ENCODE assay signal across 9 cellular contexts in the genomic region with DNA sequence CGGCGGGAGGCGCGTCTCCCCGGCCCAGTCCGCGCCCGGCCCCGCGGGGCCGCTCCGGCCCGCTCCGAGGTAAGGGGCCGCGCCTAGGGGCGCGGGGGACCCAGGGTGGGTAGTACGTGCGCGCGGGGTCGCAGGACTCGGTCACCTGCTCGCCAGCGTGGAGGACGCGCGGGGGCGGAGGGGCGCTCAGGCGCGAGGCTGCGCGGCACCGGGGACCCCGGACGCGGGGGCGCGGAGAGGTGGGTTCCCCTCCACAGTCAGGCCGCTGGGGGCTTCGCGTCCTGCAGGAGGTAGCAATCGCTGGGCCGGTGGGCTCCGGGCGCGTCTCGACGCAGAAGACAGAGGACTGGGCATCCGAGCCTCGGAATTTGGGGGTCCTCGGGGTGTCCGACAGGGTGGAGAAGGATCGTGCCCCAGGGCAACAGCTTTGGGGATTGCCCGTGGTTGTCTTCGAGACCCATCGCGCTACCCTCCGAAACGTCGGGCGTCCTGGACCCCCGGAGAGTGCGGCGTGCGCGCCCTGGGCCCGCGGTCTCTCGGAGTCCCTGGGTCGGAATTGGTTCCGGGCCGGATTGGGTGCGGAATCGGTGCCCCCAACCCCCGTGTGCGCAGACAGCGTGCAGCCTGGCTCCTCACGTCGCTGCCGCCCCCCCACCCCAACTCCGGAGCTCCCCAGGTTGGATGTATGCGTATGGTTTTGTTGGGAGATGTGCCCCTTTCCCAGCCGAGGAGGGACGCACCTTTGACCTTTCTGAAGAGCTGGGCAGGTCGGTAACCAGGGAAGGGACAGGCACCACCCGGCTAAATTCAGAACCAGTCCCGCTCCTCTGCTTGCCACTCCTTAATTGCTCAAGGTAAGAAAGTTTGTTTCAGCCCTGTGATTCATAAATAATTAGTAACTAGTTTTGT. TPM values are rescaled to one million over a fixed set of nuclear protein-coding genes. Genes with fewer than 3 reads are reported as not detected.
DNase-seq lines count a peak whose midpoint lies in the region; ATAC-seq, FAIRE-seq and TF ChIP-seq lines count a peak whose summit lies in the region.
"Had no signal": no experiment of that assay in that cellular context is flagged by ENCODE, and none has a peak within 500 bp of the region (broad histone marks: within the 10 kb centered on the region; RNA-seq: fewer than 3 reads in every experiment).

No MANE protein-coding gene starts in this region.

- H3K27ac ChIP-seq in gastroesophageal sphincter, result peak overlapping the region; percentile 5 to 97 (median 94)
- no peak overlapping the region for H3K27ac ChIP-seq in rectal smooth muscle tissue (ENCODE audit: low read depth, low read length)

- no peaks in the 10 kb centered on the region for H3K9me3 ChIP-seq in gastroesophageal sphincter

- H3K9ac ChIP-seq in rectal smooth muscle tissue (ENCODE audit: low read length), result peak overlapping the region; percentile 16

- FAIRE-seq in GM12892 (lab: Jason Lieb, UNC), result no peak
- FAIRE-seq: GM19239 had no signal

- H3K27me3 ChIP-seq in gastroesophageal sphincter, result peaks cover 7% of the 10 kb centered on the region
- H3K27me3 ChIP-seq in rectal smooth muscle tissue (ENCODE audit: control insufficient read depth, insufficient read depth, low read length), result no peaks in the 10 kb centered on the region

- H3K4me3 ChIP-seq in gastroesophageal sphincter, result peak overlapping the region; percentile 80 to 84
- H3K4me3 ChIP-seq in rectal smooth muscle tissue (ENCODE audit: low read length), result peak overlapping the region; percentile 81

- peaks cover 0 to 59% (median 0%) of the 10 kb centered on the region in 3 donors for H3K4me1 ChIP-seq in gastroesophageal sphincter
- H3K4me1 ChIP-seq in rectal smooth muscle tissue (ENCODE audit: control insufficient read depth, insufficient read depth, low read length), result peaks cover 4% of the 10 kb centered on the region

- ATAC-seq in gastroesophageal sphincter (peak; percentile 5), GM18861 (IDR thresholded peaks at IDR 0.05; ENCODE audit: unreplicated experiment) (no peak), HG02798 (IDR thresholded peaks at IDR 0.05; ENCODE audit: poor library complexity, unreplicated experiment) (no peak), HG02884 (IDR thresholded peaks at IDR 0.05; ENCODE audit: unreplicated experiment) (no peak)

- DNase-seq in GM12892 (ENCODE audit: insufficient read length) (peak; percentile 16), NCI-H128 (lab: John Stamatoyannopoulos, UW; ENCODE audit: unreplicated experiment) (no peak)
- DNase-seq in activated CD8-positive, alpha-beta memory T cell treated with anti-CD3 and anti-CD28 coated beads, Interleukin-2, amount 50 U/mL, for 48 hours, result peak; percentile 57

- peak in 2 of 4 experiments; percentile 5 to 13 for TF ChIP-seq CTCF in gastroesophageal sphincter (IDR thresholded peaks at IDR 0.05)

- TF ChIP-seq EP300 in gastroesophageal sphincter (IDR thresholded peaks at IDR 0.05), result no peak

- TF ChIP-seq POLR2A in GM12892 (IDR thresholded peaks at IDR 0.05; ENCODE audit: low read depth, low read length), result no peak
- no peak for TF ChIP-seq POLR2A in gastroesophageal sphincter (IDR thresholded peaks at IDR 0.05)

- H3K36me3 ChIP-seq in gastroesophageal sphincter (no peaks in the 10 kb centered on the region), rectal smooth muscle tissue (ENCODE audit: control insufficient read depth, insufficient read depth, low read length) (no peaks in the 10 kb centered on the region)

- WGBS in gastroesophageal sphincter (ENCODE audit: low coverage in 1 of 2), 2 donors, result 0% methylated on average over 10 of the region's 90 CpGs; no CpG with 5 or more reads in 1 of the 2 donors

RNA-seq across cellular contexts. Expression of a gene that starts 0.7 kb away (rescaled TPM):
- not detected for polyA plus RNA-seq in GM12892 (2012; ENCODE audit: missing spikeins)
- total RNA-seq in gastroesophageal sphincter, result 10 to 100 TPM; 11.8 to 46.5 (median 21.7) TPM
